ENCODE assay signal across 1 cellular context in the genomic region with DNA sequence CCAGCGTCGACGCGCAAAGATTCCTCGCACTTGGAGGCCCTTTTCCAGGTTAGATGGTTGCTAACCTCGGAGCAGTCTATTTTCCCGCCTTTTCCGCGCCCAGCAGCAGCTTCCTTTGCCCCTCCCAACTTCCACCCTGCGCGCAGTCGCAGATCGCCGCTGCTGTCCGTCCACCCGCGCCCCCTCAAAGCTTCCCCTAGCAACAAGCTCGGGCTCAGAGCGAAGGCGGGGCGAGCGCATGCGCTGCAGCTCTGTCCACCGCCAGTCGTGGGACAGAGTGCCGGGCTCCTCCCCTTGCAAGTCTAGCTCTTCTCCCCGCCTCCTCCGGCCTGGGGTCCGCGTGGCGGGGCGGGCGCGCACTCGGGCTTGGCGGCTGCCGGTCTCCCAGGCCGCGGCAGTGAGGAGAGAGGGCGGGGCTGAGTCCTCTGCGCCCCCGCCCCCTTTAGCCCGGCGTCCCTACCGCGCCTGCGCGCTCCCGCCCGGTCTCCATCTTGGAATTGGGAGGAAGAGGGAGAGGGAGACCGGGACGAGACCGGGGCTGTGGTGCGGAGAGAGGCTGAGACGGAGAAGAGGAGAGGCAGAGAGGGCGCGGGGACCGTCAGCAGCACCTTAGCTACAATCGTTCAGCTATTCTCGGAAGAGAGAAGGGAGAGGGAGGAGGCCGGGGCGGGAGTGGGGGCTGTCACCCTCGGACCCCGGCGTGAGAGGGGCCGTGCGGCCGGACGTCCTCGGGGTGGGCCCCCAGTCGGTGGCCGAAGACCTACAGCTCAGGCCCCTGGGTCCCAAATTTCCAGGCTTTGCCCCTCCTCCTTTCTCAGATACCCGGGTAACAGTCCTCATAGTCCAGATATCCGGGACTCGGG.
TF ChIP-seq lines count a peak whose summit lies in the region.

A gene (plus strand): TSS at position 485 of the 863 bp plus-strand sequence. CDS start 3,905 bp downstream, outside the sequence.

TF ChIP-seq in WTC11, 78 proteins besides CTCF, POLR2A, EP300 and RAD21 (continued from another document and continues in another):
- TF ChIP-seq, protein P1, sequence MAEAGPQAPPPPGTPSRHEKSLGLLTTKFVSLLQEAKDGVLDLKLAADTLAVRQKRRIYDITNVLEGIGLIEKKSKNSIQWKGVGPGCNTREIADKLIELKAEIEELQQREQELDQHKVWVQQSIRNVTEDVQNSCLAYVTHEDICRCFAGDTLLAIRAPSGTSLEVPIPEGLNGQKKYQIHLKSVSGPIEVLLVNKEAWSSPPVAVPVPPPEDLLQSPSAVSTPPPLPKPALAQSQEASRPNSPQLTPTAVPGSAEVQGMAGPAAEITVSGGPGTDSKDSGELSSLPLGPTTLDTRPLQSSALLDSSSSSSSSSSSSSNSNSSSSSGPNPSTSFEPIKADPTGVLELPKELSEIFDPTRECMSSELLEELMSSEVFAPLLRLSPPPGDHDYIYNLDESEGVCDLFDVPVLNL (CRISPR knock-in tag; IDR thresholded peaks at IDR 0.05; ENCODE audit: borderline replicate concordance, low read depth): no peak
- no peak for TF ChIP-seq IRF2 (CRISPR knock-in tag; IDR thresholded peaks at IDR 0.05; ENCODE audit: borderline replicate concordance, low read depth)
- TF ChIP-seq TP53 (CRISPR knock-in tag; IDR thresholded peaks at IDR 0.05): peak; percentile 65; the same call in 1 of the 2 replicates
- no peak for TF ChIP-seq JUN (CRISPR knock-in tag; IDR thresholded peaks at IDR 0.05)
- TF ChIP-seq, protein P2, sequence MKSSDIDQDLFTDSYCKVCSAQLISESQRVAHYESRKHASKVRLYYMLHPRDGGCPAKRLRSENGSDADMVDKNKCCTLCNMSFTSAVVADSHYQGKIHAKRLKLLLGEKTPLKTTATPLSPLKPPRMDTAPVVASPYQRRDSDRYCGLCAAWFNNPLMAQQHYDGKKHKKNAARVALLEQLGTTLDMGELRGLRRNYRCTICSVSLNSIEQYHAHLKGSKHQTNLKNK (CRISPR knock-in tag; IDR thresholded peaks at IDR 0.05): 0 out of 2 replicates have a peak, but pooled peaks have one; percentile 57
- TF ChIP-seq TEAD1 (CRISPR knock-in tag; IDR thresholded peaks at IDR 0.05): peak; percentile 89
- no peak for TF ChIP-seq ZNF671 (CRISPR knock-in tag; IDR thresholded peaks at IDR 0.05)
- no peak for TF ChIP-seq ZNF219 (CRISPR knock-in tag; IDR thresholded peaks at IDR 0.05; ENCODE audit: borderline replicate concordance)
- TF ChIP-seq ZNF317 (CRISPR knock-in tag; IDR thresholded peaks at IDR 0.05; ENCODE audit: borderline replicate concordance, low read depth): no peak
- no peak for TF ChIP-seq NFATC4 (CRISPR knock-in tag; IDR thresholded peaks at IDR 0.05)
- 0 out of 2 replicates have a peak, but pooled peaks have one; percentile 34 for TF ChIP-seq NR2C2 (CRISPR knock-in tag; IDR thresholded peaks at IDR 0.05)
- TF ChIP-seq TCF7 (CRISPR knock-in tag; IDR thresholded peaks at IDR 0.05; ENCODE audit: low read depth): no peak
- TF ChIP-seq CBFB (CRISPR knock-in tag; IDR thresholded peaks at IDR 0.05; ENCODE audit: low read depth): no peak
- TF ChIP-seq KAT7 (CRISPR knock-in tag; IDR thresholded peaks at IDR 0.05; ENCODE audit: borderline replicate concordance): no peak
- TF ChIP-seq, protein P3, sequence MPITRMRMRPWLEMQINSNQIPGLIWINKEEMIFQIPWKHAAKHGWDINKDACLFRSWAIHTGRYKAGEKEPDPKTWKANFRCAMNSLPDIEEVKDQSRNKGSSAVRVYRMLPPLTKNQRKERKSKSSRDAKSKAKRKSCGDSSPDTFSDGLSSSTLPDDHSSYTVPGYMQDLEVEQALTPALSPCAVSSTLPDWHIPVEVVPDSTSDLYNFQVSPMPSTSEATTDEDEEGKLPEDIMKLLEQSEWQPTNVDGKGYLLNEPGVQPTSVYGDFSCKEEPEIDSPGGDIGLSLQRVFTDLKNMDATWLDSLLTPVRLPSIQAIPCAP (CRISPR knock-in tag; IDR thresholded peaks at IDR 0.05): peak; percentile 93
- TF ChIP-seq GRHL2 (CRISPR knock-in tag; IDR thresholded peaks at IDR 0.05; ENCODE audit: insufficient replicate concordance, severe bottlenecking): no peak
- TF ChIP-seq, protein P4, sequence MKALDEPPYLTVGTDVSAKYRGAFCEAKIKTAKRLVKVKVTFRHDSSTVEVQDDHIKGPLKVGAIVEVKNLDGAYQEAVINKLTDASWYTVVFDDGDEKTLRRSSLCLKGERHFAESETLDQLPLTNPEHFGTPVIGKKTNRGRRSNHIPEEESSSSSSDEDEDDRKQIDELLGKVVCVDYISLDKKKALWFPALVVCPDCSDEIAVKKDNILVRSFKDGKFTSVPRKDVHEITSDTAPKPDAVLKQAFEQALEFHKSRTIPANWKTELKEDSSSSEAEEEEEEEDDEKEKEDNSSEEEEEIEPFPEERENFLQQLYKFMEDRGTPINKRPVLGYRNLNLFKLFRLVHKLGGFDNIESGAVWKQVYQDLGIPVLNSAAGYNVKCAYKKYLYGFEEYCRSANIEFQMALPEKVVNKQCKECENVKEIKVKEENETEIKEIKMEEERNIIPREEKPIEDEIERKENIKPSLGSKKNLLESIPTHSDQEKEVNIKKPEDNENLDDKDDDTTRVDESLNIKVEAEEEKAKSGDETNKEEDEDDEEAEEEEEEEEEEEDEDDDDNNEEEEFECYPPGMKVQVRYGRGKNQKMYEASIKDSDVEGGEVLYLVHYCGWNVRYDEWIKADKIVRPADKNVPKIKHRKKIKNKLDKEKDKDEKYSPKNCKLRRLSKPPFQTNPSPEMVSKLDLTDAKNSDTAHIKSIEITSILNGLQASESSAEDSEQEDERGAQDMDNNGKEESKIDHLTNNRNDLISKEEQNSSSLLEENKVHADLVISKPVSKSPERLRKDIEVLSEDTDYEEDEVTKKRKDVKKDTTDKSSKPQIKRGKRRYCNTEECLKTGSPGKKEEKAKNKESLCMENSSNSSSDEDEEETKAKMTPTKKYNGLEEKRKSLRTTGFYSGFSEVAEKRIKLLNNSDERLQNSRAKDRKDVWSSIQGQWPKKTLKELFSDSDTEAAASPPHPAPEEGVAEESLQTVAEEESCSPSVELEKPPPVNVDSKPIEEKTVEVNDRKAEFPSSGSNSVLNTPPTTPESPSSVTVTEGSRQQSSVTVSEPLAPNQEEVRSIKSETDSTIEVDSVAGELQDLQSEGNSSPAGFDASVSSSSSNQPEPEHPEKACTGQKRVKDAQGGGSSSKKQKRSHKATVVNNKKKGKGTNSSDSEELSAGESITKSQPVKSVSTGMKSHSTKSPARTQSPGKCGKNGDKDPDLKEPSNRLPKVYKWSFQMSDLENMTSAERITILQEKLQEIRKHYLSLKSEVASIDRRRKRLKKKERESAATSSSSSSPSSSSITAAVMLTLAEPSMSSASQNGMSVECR (CRISPR knock-in tag; IDR thresholded peaks at IDR 0.05; ENCODE audit: borderline replicate concordance): no peak; the same call in 1 of the 2 replicates
- no peak for TF ChIP-seq ZNF416 (CRISPR knock-in tag; IDR thresholded peaks at IDR 0.05)
- TF ChIP-seq SMAD4 (CRISPR knock-in tag; IDR thresholded peaks at IDR 0.05): no peak
- TF ChIP-seq, protein P5, sequence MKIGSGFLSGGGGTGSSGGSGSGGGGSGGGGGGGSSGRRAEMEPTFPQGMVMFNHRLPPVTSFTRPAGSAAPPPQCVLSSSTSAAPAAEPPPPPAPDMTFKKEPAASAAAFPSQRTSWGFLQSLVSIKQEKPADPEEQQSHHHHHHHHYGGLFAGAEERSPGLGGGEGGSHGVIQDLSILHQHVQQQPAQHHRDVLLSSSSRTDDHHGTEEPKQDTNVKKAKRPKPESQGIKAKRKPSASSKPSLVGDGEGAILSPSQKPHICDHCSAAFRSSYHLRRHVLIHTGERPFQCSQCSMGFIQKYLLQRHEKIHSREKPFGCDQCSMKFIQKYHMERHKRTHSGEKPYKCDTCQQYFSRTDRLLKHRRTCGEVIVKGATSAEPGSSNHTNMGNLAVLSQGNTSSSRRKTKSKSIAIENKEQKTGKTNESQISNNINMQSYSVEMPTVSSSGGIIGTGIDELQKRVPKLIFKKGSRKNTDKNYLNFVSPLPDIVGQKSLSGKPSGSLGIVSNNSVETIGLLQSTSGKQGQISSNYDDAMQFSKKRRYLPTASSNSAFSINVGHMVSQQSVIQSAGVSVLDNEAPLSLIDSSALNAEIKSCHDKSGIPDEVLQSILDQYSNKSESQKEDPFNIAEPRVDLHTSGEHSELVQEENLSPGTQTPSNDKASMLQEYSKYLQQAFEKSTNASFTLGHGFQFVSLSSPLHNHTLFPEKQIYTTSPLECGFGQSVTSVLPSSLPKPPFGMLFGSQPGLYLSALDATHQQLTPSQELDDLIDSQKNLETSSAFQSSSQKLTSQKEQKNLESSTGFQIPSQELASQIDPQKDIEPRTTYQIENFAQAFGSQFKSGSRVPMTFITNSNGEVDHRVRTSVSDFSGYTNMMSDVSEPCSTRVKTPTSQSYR (CRISPR knock-in tag; IDR thresholded peaks at IDR 0.05): peak; percentile 87; the same call in 1 of the 2 replicates
- peak; percentile 72 for TF ChIP-seq MYBL2 (CRISPR knock-in tag; IDR thresholded peaks at IDR 0.05)
- no peak for TF ChIP-seq ESRRA (CRISPR knock-in tag; IDR thresholded peaks at IDR 0.05; ENCODE audit: borderline replicate concordance)
- no peak for TF ChIP-seq PRRX2 (CRISPR knock-in tag; IDR thresholded peaks at IDR 0.05)
- TF ChIP-seq JAZF1 (CRISPR knock-in tag; IDR thresholded peaks at IDR 0.05): no peak
- no peak for TF ChIP-seq FOXJ3 (CRISPR knock-in tag; IDR thresholded peaks at IDR 0.05; ENCODE audit: borderline replicate concordance)
- TF ChIP-seq, protein P6, sequence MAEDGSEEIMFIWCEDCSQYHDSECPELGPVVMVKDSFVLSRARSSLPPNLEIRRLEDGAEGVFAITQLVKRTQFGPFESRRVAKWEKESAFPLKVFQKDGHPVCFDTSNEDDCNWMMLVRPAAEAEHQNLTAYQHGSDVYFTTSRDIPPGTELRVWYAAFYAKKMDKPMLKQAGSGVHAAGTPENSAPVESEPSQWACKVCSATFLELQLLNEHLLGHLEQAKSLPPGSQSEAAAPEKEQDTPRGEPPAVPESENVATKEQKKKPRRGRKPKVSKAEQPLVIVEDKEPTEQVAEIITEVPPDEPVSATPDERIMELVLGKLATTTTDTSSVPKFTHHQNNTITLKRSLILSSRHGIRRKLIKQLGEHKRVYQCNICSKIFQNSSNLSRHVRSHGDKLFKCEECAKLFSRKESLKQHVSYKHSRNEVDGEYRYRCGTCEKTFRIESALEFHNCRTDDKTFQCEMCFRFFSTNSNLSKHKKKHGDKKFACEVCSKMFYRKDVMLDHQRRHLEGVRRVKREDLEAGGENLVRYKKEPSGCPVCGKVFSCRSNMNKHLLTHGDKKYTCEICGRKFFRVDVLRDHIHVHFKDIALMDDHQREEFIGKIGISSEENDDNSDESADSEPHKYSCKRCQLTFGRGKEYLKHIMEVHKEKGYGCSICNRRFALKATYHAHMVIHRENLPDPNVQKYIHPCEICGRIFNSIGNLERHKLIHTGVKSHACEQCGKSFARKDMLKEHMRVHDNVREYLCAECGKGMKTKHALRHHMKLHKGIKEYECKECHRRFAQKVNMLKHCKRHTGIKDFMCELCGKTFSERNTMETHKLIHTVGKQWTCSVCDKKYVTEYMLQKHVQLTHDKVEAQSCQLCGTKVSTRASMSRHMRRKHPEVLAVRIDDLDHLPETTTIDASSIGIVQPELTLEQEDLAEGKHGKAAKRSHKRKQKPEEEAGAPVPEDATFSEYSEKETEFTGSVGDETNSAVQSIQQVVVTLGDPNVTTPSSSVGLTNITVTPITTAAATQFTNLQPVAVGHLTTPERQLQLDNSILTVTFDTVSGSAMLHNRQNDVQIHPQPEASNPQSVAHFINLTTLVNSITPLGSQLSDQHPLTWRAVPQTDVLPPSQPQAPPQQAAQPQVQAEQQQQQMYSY (CRISPR knock-in tag; IDR thresholded peaks at IDR 0.05): no peak
- TF ChIP-seq SOX15 (CRISPR knock-in tag; IDR thresholded peaks at IDR 0.05): no peak
- TF ChIP-seq, protein P7, sequence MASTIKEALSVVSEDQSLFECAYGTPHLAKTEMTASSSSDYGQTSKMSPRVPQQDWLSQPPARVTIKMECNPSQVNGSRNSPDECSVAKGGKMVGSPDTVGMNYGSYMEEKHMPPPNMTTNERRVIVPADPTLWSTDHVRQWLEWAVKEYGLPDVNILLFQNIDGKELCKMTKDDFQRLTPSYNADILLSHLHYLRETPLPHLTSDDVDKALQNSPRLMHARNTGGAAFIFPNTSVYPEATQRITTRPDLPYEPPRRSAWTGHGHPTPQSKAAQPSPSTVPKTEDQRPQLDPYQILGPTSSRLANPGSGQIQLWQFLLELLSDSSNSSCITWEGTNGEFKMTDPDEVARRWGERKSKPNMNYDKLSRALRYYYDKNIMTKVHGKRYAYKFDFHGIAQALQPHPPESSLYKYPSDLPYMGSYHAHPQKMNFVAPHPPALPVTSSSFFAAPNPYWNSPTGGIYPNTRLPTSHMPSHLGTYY (CRISPR knock-in tag; IDR thresholded peaks at IDR 0.05): no peak
- TF ChIP-seq, protein P8, sequence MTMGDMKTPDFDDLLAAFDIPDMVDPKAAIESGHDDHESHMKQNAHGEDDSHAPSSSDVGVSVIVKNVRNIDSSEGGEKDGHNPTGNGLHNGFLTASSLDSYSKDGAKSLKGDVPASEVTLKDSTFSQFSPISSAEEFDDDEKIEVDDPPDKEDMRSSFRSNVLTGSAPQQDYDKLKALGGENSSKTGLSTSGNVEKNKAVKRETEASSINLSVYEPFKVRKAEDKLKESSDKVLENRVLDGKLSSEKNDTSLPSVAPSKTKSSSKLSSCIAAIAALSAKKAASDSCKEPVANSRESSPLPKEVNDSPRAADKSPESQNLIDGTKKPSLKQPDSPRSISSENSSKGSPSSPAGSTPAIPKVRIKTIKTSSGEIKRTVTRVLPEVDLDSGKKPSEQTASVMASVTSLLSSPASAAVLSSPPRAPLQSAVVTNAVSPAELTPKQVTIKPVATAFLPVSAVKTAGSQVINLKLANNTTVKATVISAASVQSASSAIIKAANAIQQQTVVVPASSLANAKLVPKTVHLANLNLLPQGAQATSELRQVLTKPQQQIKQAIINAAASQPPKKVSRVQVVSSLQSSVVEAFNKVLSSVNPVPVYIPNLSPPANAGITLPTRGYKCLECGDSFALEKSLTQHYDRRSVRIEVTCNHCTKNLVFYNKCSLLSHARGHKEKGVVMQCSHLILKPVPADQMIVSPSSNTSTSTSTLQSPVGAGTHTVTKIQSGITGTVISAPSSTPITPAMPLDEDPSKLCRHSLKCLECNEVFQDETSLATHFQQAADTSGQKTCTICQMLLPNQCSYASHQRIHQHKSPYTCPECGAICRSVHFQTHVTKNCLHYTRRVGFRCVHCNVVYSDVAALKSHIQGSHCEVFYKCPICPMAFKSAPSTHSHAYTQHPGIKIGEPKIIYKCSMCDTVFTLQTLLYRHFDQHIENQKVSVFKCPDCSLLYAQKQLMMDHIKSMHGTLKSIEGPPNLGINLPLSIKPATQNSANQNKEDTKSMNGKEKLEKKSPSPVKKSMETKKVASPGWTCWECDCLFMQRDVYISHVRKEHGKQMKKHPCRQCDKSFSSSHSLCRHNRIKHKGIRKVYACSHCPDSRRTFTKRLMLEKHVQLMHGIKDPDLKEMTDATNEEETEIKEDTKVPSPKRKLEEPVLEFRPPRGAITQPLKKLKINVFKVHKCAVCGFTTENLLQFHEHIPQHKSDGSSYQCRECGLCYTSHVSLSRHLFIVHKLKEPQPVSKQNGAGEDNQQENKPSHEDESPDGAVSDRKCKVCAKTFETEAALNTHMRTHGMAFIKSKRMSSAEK (CRISPR knock-in tag; IDR thresholded peaks at IDR 0.05; ENCODE audit: borderline replicate concordance): no peak
- TF ChIP-seq, protein P9, sequence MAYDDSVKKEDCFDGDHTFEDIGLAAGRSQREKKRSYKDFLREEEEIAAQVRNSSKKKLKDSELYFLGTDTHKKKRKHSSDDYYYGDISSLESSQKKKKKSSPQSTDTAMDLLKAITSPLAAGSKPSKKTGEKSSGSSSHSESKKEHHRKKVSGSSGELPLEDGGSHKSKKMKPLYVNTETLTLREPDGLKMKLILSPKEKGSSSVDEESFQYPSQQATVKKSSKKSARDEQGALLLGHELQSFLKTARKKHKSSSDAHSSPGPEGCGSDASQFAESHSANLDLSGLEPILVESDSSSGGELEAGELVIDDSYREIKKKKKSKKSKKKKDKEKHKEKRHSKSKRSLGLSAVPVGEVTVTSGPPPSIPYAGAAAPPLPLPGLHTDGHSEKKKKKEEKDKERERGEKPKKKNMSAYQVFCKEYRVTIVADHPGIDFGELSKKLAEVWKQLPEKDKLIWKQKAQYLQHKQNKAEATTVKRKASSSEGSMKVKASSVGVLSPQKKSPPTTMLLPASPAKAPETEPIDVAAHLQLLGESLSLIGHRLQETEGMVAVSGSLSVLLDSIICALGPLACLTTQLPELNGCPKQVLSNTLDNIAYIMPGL (CRISPR knock-in tag; IDR thresholded peaks at IDR 0.05): peak; percentile 72; the same call in 1 of the 2 replicates
